In genomic region chr2:201956361-201956760, GRCh38 we compare ENCODE assay signal across 17 cellular contexts.
"Had no signal": no experiment of that assay in that cellular context is flagged by ENCODE, and none has a peak within 500 bp of the region (broad histone marks: within the 10 kb centered on the region; RNA-seq: fewer than 3 reads in every experiment).

No MANE protein-coding gene starts in this region.

- H3K27ac ChIP-seq: cardiac muscle cell, epithelial cell of prostate, hepatocyte, testis, upper lobe of left lung had no signal

- H3K4me2 ChIP-seq: hepatocyte had no signal

- H2AFZ ChIP-seq: hepatocyte had no signal

- H3K9me3 ChIP-seq: testis, upper lobe of left lung had no signal

- H3K4me1 Mint-ChIP-seq: activated CD4-positive, alpha-beta T cell treated with anti-CD3 and anti-CD28 coated beads for 36 hours had no signal

- H3K9me3 Mint-ChIP-seq: activated T-helper 1 cell treated with anti-CD3 and anti-CD28 coated beads, Interleukin-12 subunit alpha, Interleukin-12 subunit beta, Interleukin-2, Interleukin-4 antibody, amounts not matched to agents 30 ng/mL and 10 ng/mL and 1 ng/mL, durations not matched to agents 14 hours and 24 hours and 36 hours; naive thymus-derived CD8-positive, alpha-beta T cell; stimulated activated naive CD8-positive, alpha-beta T cell treated with anti-CD3 and anti-CD28 coated beads, Interleukin-15, Interleukin-2, amounts not matched to agents 100 ng/mL and 50 ng/mL, for 24 hours had no signal

- DNase-seq: activated CD4-positive, alpha-beta T cell treated with anti-CD3 and anti-CD28 coated beads for 36 hours; activated CD4-positive, alpha-beta T cell treated with anti-CD3 and anti-CD28 coated beads, Interleukin-2, amount 50 U/mL, for 48 hours; activated gamma-delta T cell treated with Interleukin-2 at 50 U/mL for 16 hours; activated T-cell treated with anti-CD3 and anti-CD28 coated beads for 4 hours; mesenchymal stem cell; naive thymus-derived CD8-positive, alpha-beta T cell; retina; stimulated activated CD4-positive, alpha-beta T cell treated with anti-CD3 and anti-CD28 coated beads, Interleukin-2, amount 100 ng/mL, for 24 hours had no signal

- H3K27me3 ChIP-seq: hepatocyte, testis, upper lobe of left lung had no signal

- H3K4me1 ChIP-seq: upper lobe of left lung had no signal

- H3K36me3 ChIP-seq: cardiac muscle cell, upper lobe of left lung had no signal

- H3K4me3 Mint-ChIP-seq: activated CD4-positive, alpha-beta T cell treated with anti-CD3 and anti-CD28 coated beads for 36 hours; activated naive CD8-positive, alpha-beta T cell; activated T-helper 1 cell treated with anti-CD3 and anti-CD28 coated beads, Interleukin-12 subunit alpha, Interleukin-12 subunit beta, Interleukin-2, Interleukin-4 antibody, amounts not matched to agents 30 ng/mL and 10 ng/mL and 1 ng/mL, durations not matched to agents 14 hours and 24 hours and 36 hours; naive thymus-derived CD8-positive, alpha-beta T cell; stimulated activated naive CD8-positive, alpha-beta T cell treated with anti-CD3 and anti-CD28 coated beads, Interleukin-15, Interleukin-2, amounts not matched to agents 100 ng/mL and 50 ng/mL, for 24 hours had no signal

- H3K27ac Mint-ChIP-seq: activated CD4-positive, alpha-beta T cell treated with anti-CD3 and anti-CD28 coated beads for 36 hours; activated naive CD8-positive, alpha-beta T cell; activated T-helper 1 cell treated with anti-CD3 and anti-CD28 coated beads, Interleukin-12 subunit alpha, Interleukin-12 subunit beta, Interleukin-2, Interleukin-4 antibody, amounts not matched to agents 30 ng/mL and 10 ng/mL and 1 ng/mL, durations not matched to agents 14 hours and 24 hours and 36 hours; naive thymus-derived CD8-positive, alpha-beta T cell; stimulated activated naive CD8-positive, alpha-beta T cell treated with anti-CD3 and anti-CD28 coated beads, Interleukin-15, Interleukin-2, amounts not matched to agents 100 ng/mL and 50 ng/mL, for 24 hours had no signal

- H3K4me3 ChIP-seq: cardiac muscle cell, dorsolateral prefrontal cortex, hepatocyte, testis, upper lobe of left lung had no signal

- H3K36me3 Mint-ChIP-seq: activated naive CD8-positive, alpha-beta T cell; naive thymus-derived CD8-positive, alpha-beta T cell had no signal

- ATAC-seq: activated CD4-positive, alpha-beta T cell treated with anti-CD3 and anti-CD28 coated beads for 36 hours; naive thymus-derived CD8-positive, alpha-beta T cell had no signal

- H3K79me2 ChIP-seq: hepatocyte had no signal
